ENCODE assay signal across 17 cellular contexts in genomic region chr20:50545123-50545522, GRCh38. TPM values are rescaled to one million over a fixed set of nuclear protein-coding genes. Genes with fewer than 3 reads are reported as not detected.
A peak's percentile ranks its signal among the peaks of the same experiment; 100 is the strongest.
DNase-seq lines count a peak whose midpoint lies in the region; ATAC-seq lines count a peak whose summit lies in the region.
"Had no signal": no experiment of that assay in that cellular context is flagged by ENCODE, and none has a peak within 500 bp of the region (broad histone marks: within the 10 kb centered on the region; RNA-seq: fewer than 3 reads in every experiment).

No MANE protein-coding gene starts in this region.

- H3K4me1 Mint-ChIP-seq in CD8-positive, alpha-beta memory T cell: peaks cover 73 to 88% (median 75%) of the 10 kb centered on the region in 3 donors
- peaks cover 68% of the 10 kb centered on the region for H3K4me1 Mint-ChIP-seq in activated CD8-positive, alpha-beta T cell treated with anti-CD3 and anti-CD28 coated beads, Interleukin-2, amount 10 ng/mL, durations not matched to agents 7 days and 5 days (ENCODE audit: low read depth)

- peak overlapping the region in 6 of 8 donors; percentile 54 to 91 (median 76) for H3K27ac Mint-ChIP-seq in CD8-positive, alpha-beta memory T cell
- H3K27ac Mint-ChIP-seq in activated CD8-positive, alpha-beta T cell treated with anti-CD3 and anti-CD28 coated beads, Interleukin-2, amount 10 ng/mL, durations not matched to agents 7 days and 5 days: peak overlapping the region; percentile 50

- CTCF ChIA-PET in CD8-positive, alpha-beta memory T cell (lab: Charles Lee): no interaction called here
- CTCF ChIA-PET in activated CD8-positive, alpha-beta T cell treated with anti-CD3 and anti-CD28 coated beads, Interleukin-2, amount 10 ng/mL, durations not matched to agents 7 days and 5 days (lab: Charles Lee): no interaction called here

- no peaks in the 10 kb centered on the region for H3K27me3 Mint-ChIP-seq in CD8-positive, alpha-beta memory T cell
- no peaks in the 10 kb centered on the region for H3K27me3 Mint-ChIP-seq in activated CD8-positive, alpha-beta T cell treated with anti-CD3 and anti-CD28 coated beads, Interleukin-2, amount 10 ng/mL, durations not matched to agents 7 days and 5 days (ENCODE audit: low read depth)

- no peak for DNase-seq in CD8-positive, alpha-beta memory T cell
- no peak for DNase-seq in activated CD8-positive, alpha-beta T cell treated with anti-CD3 and anti-CD28 coated beads, Interleukin-2, amount 10 ng/mL, durations not matched to agents 7 days and 5 days
- peak; percentile 27 for DNase-seq in left lobe of liver (ENCODE audit: low spot score)
- DNase-seq: caudate nucleus; effector CD4-positive, alpha-beta T cell; HCEC 1CT; Karpas-422; left lung; NCI-H1092 treated with DMSO at 0.1 percent for 48 hours; NCI-H526 treated with DMSO at 0.1 percent for 48 hours; right cardiac atrium; SHP77 had no signal

- H3K4me1 ChIP-seq in BLaER1: peaks cover 50% of the 10 kb centered on the region
- peaks cover 67% of the 10 kb centered on the region for H3K4me1 ChIP-seq in CD8-positive, alpha-beta memory T cell (ENCODE audit: insufficient read depth, low read length)

- no peak overlapping the region for H3K9ac ChIP-seq in BLaER1

- H3K9me3 ChIP-seq in BLaER1: peaks cover 8% of the 10 kb centered on the region
- no peaks in the 10 kb centered on the region for H3K9me3 ChIP-seq in CD8-positive, alpha-beta memory T cell (ENCODE audit: low read length)
- H3K9me3 ChIP-seq: esophagus muscularis mucosa, left lung had no signal

- H3K36me3 Mint-ChIP-seq in CD8-positive, alpha-beta memory T cell: peaks cover 0 to 46% (median 3%) of the 10 kb centered on the region in 3 donors
- peaks cover 42% of the 10 kb centered on the region for H3K36me3 Mint-ChIP-seq in activated CD8-positive, alpha-beta T cell treated with anti-CD3 and anti-CD28 coated beads, Interleukin-2, amount 10 ng/mL, durations not matched to agents 7 days and 5 days (ENCODE audit: low read depth)

- H3K27ac ChIP-seq in BLaER1: no peak overlapping the region
- H3K27ac ChIP-seq in CD8-positive, alpha-beta memory T cell (ENCODE audit: low read depth, low read length): no peak overlapping the region
- H3K27ac ChIP-seq: esophagus muscularis mucosa had no signal

- H3K9me3 Mint-ChIP-seq in CD8-positive, alpha-beta memory T cell: no peaks in the 10 kb centered on the region
- no peaks in the 10 kb centered on the region for H3K9me3 Mint-ChIP-seq in activated CD8-positive, alpha-beta T cell treated with anti-CD3 and anti-CD28 coated beads, Interleukin-2, amount 10 ng/mL, durations not matched to agents 7 days and 5 days (ENCODE audit: insufficient read depth)

- ATAC-seq in activated CD8-positive, alpha-beta T cell treated with anti-CD3 and anti-CD28 coated beads, Interleukin-2, amount 10 ng/mL, durations not matched to agents 7 days and 5 days: no peak
- ATAC-seq in left lobe of liver (no peak), HG03571 (IDR thresholded peaks at IDR 0.05; ENCODE audit: unreplicated experiment) (no peak), HG03139 (IDR thresholded peaks at IDR 0.05; ENCODE audit: unreplicated experiment) (no peak), HG03521 (IDR thresholded peaks at IDR 0.05; ENCODE audit: unreplicated experiment) (no peak)
- ATAC-seq: left lung, right cardiac atrium had no signal

- H3K36me3 ChIP-seq in BLaER1: peaks cover 25% of the 10 kb centered on the region
- no peaks in the 10 kb centered on the region for H3K36me3 ChIP-seq in CD8-positive, alpha-beta memory T cell (ENCODE audit: insufficient read depth, low read length)

- H3K4me2 ChIP-seq in BLaER1: peak overlapping the region; percentile 36

- no peak overlapping the region for H3K4me3 ChIP-seq in BLaER1
- no peak overlapping the region for H3K4me3 ChIP-seq in CD8-positive, alpha-beta memory T cell (ENCODE audit: low read length)
- H3K4me3 ChIP-seq: esophagus muscularis mucosa, left lung had no signal

- peak overlapping the region in 3 of 7 donors; percentile 2 to 82 (median 79) for H3K4me3 Mint-ChIP-seq in CD8-positive, alpha-beta memory T cell
- H3K4me3 Mint-ChIP-seq in activated CD8-positive, alpha-beta T cell treated with anti-CD3 and anti-CD28 coated beads, Interleukin-2, amount 10 ng/mL, durations not matched to agents 7 days and 5 days: no peak overlapping the region

- peaks cover 89% of the 10 kb centered on the region for H4K20me1 ChIP-seq in BLaER1

- POLR2A ChIA-PET in CD8-positive, alpha-beta memory T cell (lab: Charles Lee): no interaction called here
- POLR2A ChIA-PET in activated CD8-positive, alpha-beta T cell treated with anti-CD3 and anti-CD28 coated beads, Interleukin-2, amount 10 ng/mL, durations not matched to agents 7 days and 5 days (lab: Charles Lee): no interaction called here

- no peaks in the 10 kb centered on the region for H3K27me3 ChIP-seq in BLaER1
- H3K27me3 ChIP-seq in CD8-positive, alpha-beta memory T cell (ENCODE audit: insufficient read depth, low read length, poor library complexity, severe bottlenecking): no peaks in the 10 kb centered on the region
- H3K27me3 ChIP-seq: esophagus muscularis mucosa, left lung had no signal

RNA-seq across cellular contexts. Expression of gene PTPN1, which starts 34.9 kb away (rescaled TPM):
- total RNA-seq in CD8-positive, alpha-beta memory T cell: 10 to 100 TPM; 64.2 to 67.3 TPM
- polyA plus RNA-seq in CD8-positive, alpha-beta memory T cell: 35.7 TPM
- 10 to 100 TPM; 59.7 to 62.5 TPM for total RNA-seq in activated CD8-positive, alpha-beta T cell treated with anti-CD3 and anti-CD28 coated beads, Interleukin-2, amount 10 ng/mL, durations not matched to agents 7 days and 5 days
- 8.9 TPM for total RNA-seq in left lobe of liver
